9 cellular contexts compared by ENCODE assay signal in the genomic region with DNA sequence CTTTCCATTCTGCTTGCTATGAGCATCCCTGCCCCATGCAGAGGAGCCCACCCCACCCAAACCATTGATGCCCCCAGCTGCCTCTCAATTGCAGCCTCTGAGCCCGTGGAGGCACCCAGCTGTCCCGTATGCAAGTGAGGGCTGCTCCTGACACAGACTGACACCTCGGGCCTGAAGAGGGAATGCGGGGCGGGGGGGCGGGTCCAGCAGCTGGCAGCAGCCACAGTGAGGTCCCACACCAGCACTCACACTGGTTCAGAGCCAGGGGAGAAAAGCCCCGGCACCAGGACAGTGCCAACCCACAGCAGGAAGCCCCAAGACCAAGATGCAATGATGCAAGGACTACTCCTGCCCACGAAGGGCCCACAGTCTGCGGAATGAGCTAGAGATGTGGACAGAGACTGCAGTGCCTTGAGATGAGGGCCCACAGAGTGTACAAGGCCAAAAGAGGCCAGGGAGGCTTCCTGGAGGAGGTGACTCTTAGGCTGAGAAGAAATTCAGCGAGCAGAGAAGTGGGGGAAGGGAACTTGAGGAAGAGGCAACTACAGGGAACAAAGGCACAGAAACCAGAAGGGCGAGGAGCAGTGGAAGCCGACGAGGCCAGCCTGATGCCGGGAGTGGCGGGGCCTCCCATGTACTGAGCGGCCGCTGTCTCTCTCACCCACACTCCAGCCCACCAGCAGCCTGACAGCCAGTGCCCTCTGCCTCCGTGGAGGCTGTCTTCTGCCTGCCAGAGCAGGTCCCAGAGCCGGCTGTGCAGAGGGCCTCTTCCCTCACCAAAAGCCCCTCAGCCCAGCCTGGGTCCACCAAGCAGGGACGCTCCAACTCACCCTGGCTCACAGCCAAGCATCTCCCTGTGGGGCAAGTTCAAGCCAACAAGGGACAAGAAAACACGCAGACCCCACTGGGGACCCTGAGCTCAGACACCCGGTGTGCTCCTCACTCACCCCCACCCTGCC. TPM values are rescaled to one million over a fixed set of nuclear protein-coding genes. Genes with fewer than 3 reads are reported as not detected.
DNase-seq lines count a peak whose midpoint lies in the region; ATAC-seq, FAIRE-seq and TF ChIP-seq lines count a peak whose summit lies in the region.
"Had no signal": no experiment of that assay in that cellular context is flagged by ENCODE, and none has a peak within 500 bp of the region (broad histone marks: within the 10 kb centered on the region; RNA-seq: fewer than 3 reads in every experiment).

No MANE protein-coding gene starts in this region.

- H2AK5ac ChIP-seq in IMR-90 (ENCODE audit: low read depth, low read length): peak overlapping the region; percentile 30; the same call in 1 of the 2 replicates

- H3K56ac ChIP-seq in IMR-90 (ENCODE audit: extremely low read depth, insufficient read depth, low read length): no peak overlapping the region

- ATAC-seq in IMR-90 (ENCODE audit: low read depth) (no peak), GM12878 (peak; percentile 52)

- peaks cover 33% of the 10 kb centered on the region for H3K9me1 ChIP-seq in IMR-90 (ENCODE audit: insufficient read depth, low read length)

- H2AFZ ChIP-seq in IMR-90 (replicated peaks; ENCODE audit: low read length, poor library complexity) (no peak overlapping the region), GM12878 (ENCODE audit: control insufficient read depth, low read depth, low read length) (no peak overlapping the region)

- SMC1A ChIA-PET in GM12878 (lab: Charles Lee; ENCODE audit: uncharacterized antibody, unreplicated experiment): interaction anchor here (1.0 to 4.2 kb wide), 6 partner anchors 8 to 61 kb away, joined by 3 to 24 read pairs (median 6); a partner anchor contains a TSS

- no peak overlapping the region for H3K18ac ChIP-seq in IMR-90 (ENCODE audit: low read depth, low read length)

- BruUV-seq in Caco-2 (replicated peaks; lab: Mats Ljungman, UMichigan) (no TSS peak), IMR-90 (replicated peaks; lab: Mats Ljungman, UMichigan) (no TSS peak), GM12878 (replicated peaks; lab: Mats Ljungman, UMichigan) (no TSS peak)

- no peak overlapping the region for H2AK9ac ChIP-seq in IMR-90 (replicated peaks; ENCODE audit: low read depth, low read length, poor library complexity)

- H3K4me3 ChIP-seq in Caco-2 (ENCODE audit: low read depth, low read length) (no peak overlapping the region), IMR-90 (ENCODE audit: insufficient read depth, low read depth, low read length) (no peak overlapping the region), GM12878 (0 out of 2 replicates have a peak overlapping the region, but pooled peaks have one; percentile 50)

- H3K36me3 ChIP-seq in Caco-2 (ENCODE audit: control insufficient read depth, insufficient read depth, low read length) (no peaks in the 10 kb centered on the region; the same call in 1 of the 2 replicates), IMR-90 (ENCODE audit: control insufficient read depth, insufficient read depth, low read length) (no peaks in the 10 kb centered on the region), GM12878 (ENCODE audit: control insufficient read depth in 2 of 2, insufficient read depth in 2 of 2, low read length in 1 of 2) (peaks cover 0 to 3% of the 10 kb centered on the region in 2 experiments; a peak in 2 of 4 replicates)

- H3K4me1 ChIP-seq in Caco-2: peaks cover 37% of the 10 kb centered on the region
- peaks cover 54% of the 10 kb centered on the region for H3K4me1 ChIP-seq in IMR-90 (ENCODE audit: control insufficient read depth, insufficient read depth, low read length)
- H3K4me1 ChIP-seq in GM12878 (ENCODE audit: control insufficient read depth, insufficient read depth, low read length): peaks cover 56% of the 10 kb centered on the region

- in situ Hi-C loops in IMR-90 (cut with MboI; ENCODE audit: low sequenced_read_pairs) (no loop called here), GM12878 (cut with MboI) (no loop called here), ACHN (cut with HindIII; ENCODE audit: low pct_ligation_motif_present, low pct_unique_long_range_greater_than_20kb, low sequenced_read_pairs) (no loop called here)

- no peak for TF ChIP-seq EP300 in GM12878 (IDR thresholded peaks at IDR 0.05; ENCODE audit: borderline replicate concordance in 1 of 2, control insufficient read depth in 1 of 2, low read depth in 2 of 2, low read length in 2 of 2)

- TF ChIP-seq POLR2A in IMR-90 (IDR thresholded peaks at IDR 0.05; ENCODE audit: low read depth, low read length) (no peak), GM12878 (IDR thresholded peaks at IDR 0.05; ENCODE audit: low read depth, low read length) (no peak)

- intact Hi-C loops in Caco-2 (cut with micrococcal nuclease; ENCODE audit: unreplicated experiment): no loop called here
- intact Hi-C loops in IMR-90 (cut with micrococcal nuclease): no loop called here
- intact Hi-C loops in GM12878 (cut with micrococcal nuclease; ENCODE audit: unreplicated experiment): no loop called here

- H3K23ac ChIP-seq in IMR-90 (ENCODE audit: low read depth, low read length): peak overlapping the region; percentile 37; the same call in 1 of the 2 replicates

- H3K27ac ChIP-seq in IMR-90 (ENCODE audit: insufficient read depth, low read length) (no peak overlapping the region), GM12878 (ENCODE audit: control insufficient read depth, insufficient read depth) (peak overlapping the region; percentile 63)

- peaks cover 4% of the 10 kb centered on the region for H3K36me3 Mint-ChIP-seq in Caco-2 (ENCODE audit: insufficient read depth, unreplicated experiment)

- no peak for TF ChIP-seq RAD21 in IMR-90 (IDR thresholded peaks at IDR 0.05; ENCODE audit: low read length)
- no peak for TF ChIP-seq RAD21 in GM12878 (IDR thresholded peaks at IDR 0.05; ENCODE audit: insufficient read depth, low read depth, low read length)

- no peak overlapping the region for H2BK20ac ChIP-seq in IMR-90 (ENCODE audit: low read depth, low read length)

- CTCF ChIA-PET in Caco-2 (lab: Charles Lee): interaction anchor here (0.5 kb wide), 1 partner anchor 387 kb away, joined by 6 read pairs; no protein-coding TSS in a partner anchor
- CTCF ChIA-PET in IMR-90 (lab: Yijun Ruan, JAX): interaction anchor here (0.9 kb wide), 1 partner anchor 28 kb away, joined by 4 read pairs; no protein-coding TSS in a partner anchor
- CTCF ChIA-PET in GM12878 (lab: Yijun Ruan, JAX): interaction anchor here (0.7 to 3.4 kb wide), 6 partner anchors 8 to 63 kb away, joined by 3 to 13 read pairs (median 4); no protein-coding TSS in a partner anchor
- CTCF ChIA-PET in HEK293T (lab: Yijun Ruan, JAX): interaction anchor here (0.5 to 0.7 kb wide), 3 partner anchors 73 to 116 kb away, joined by 3 to 4 read pairs (median 3); no protein-coding TSS in a partner anchor

- no peak for TF ChIP-seq CTCF in Caco-2 (IDR thresholded peaks at IDR 0.05; ENCODE audit: insufficient read depth in 1 of 2, low read depth in 1 of 2, low read length in 1 of 2, severe bottlenecking in 1 of 2, unreplicated experiment in 1 of 2)
- no peak for TF ChIP-seq CTCF in IMR-90 (conservative IDR thresholded peaks at IDR 0.05; ENCODE audit: low read depth, low read length)
- no peak for TF ChIP-seq CTCF in GM12878 (IDR thresholded peaks at IDR 0.05 in 2 of 3, conservative IDR thresholded peaks at IDR 0.05 in 1 of 3; ENCODE audit: control insufficient read depth in 2 of 3, extremely low read depth in 1 of 3, insufficient read depth in 1 of 3, low read depth in 3 of 3, low read length in 3 of 3)

- peak overlapping the region; percentile 17 for H4K91ac ChIP-seq in IMR-90 (ENCODE audit: insufficient read depth, low read depth, low read length)

- H2BK120ac ChIP-seq in IMR-90 (ENCODE audit: low read depth, low read length): no peak overlapping the region

- H3K27me3 ChIP-seq in Caco-2 (replicated peaks; ENCODE audit: control insufficient read depth, insufficient read depth, low read length): no peaks in the 10 kb centered on the region
- no peaks in the 10 kb centered on the region for H3K27me3 ChIP-seq in IMR-90 (ENCODE audit: control insufficient read depth, insufficient read depth, low read length)
- no peaks in the 10 kb centered on the region for H3K27me3 ChIP-seq in GM12878 (replicated peaks in 1 of 2; ENCODE audit: control insufficient read depth in 2 of 2, insufficient read depth in 2 of 2, low read length in 1 of 2)

- H3K4ac ChIP-seq in IMR-90 (ENCODE audit: low read depth, low read length): 0 out of 2 replicates have a peak overlapping the region, but pooled peaks have one; percentile 15

- H3K27ac Mint-ChIP-seq in Caco-2 (ENCODE audit: unreplicated experiment): peak overlapping the region; percentile 63

- no peak overlapping the region; the same call in 1 of the 2 replicates for H4K5ac ChIP-seq in IMR-90 (ENCODE audit: low read depth, low read length)

- no peak overlapping the region for H3K9ac ChIP-seq in IMR-90 (ENCODE audit: low read depth, low read length)
- peak overlapping the region; percentile 12; the same call in 1 of the 2 replicates for H3K9ac ChIP-seq in GM12878 (ENCODE audit: control insufficient read depth, insufficient read depth, low read length)

- peak overlapping the region in 1 of 2 experiments; percentile 5; a peak in 1 of 4 replicates for H4K8ac ChIP-seq in IMR-90 (ENCODE audit: low read depth in 2 of 2, low read length in 2 of 2)

- H2BK5ac ChIP-seq in IMR-90 (ENCODE audit: low read depth, low read length, poor library complexity, severe bottlenecking): no peak overlapping the region

- H2BK15ac ChIP-seq in IMR-90 (ENCODE audit: low read depth, low read length): no peak overlapping the region

- peak; percentile 44 for FAIRE-seq in GM12878 (lab: Jason Lieb, UNC)
- FAIRE-seq: endometrium had no signal

- DNase-seq in Caco-2 (no peak), IMR-90 (no peak), GM12878 (ENCODE audit: low read depth, low spot score) (no peak), myocyte (ENCODE audit: low read depth) (peak; percentile 85), ACHN (no peak), HEK293T (ENCODE audit: extremely low spot score) (no peak), AG20443 (ENCODE audit: low spot score) (no peak)
- no peak for DNase-seq in stimulated activated CD8-positive, alpha-beta memory T cell treated with anti-CD3 and anti-CD28 coated beads, Interleukin-4, amount 100 ng/mL, for 48 hours

- H3K4me2 ChIP-seq in IMR-90 (ENCODE audit: low read depth, low read length) (no peak overlapping the region; the same call in 1 of the 2 replicates), GM12878 (ENCODE audit: control insufficient read depth, insufficient read depth) (peak overlapping the region; percentile 74)

- dilution Hi-C loops in IMR-90 (cut with HindIII; ENCODE audit: low sequenced_read_pairs, unreplicated experiment): no loop called here

- RAD21 ChIA-PET in GM12878 (lab: Charles Lee; ENCODE audit: unreplicated experiment): interaction anchor here (0.6 to 2.8 kb wide), 5 partner anchors 10 to 101 kb away, joined by 3 to 10 read pairs (median 4); a partner anchor contains a TSS

- peak overlapping the region; percentile 17 for H3K14ac ChIP-seq in IMR-90 (replicated peaks; ENCODE audit: low read depth, low read length)

- no peak overlapping the region for H3K4me3 Mint-ChIP-seq in Caco-2 (ENCODE audit: unreplicated experiment)

- no peaks in the 10 kb centered on the region for H3K9me3 ChIP-seq in Caco-2
- H3K9me3 ChIP-seq in IMR-90 (ENCODE audit: control insufficient read depth, insufficient read depth, low read length): no peaks in the 10 kb centered on the region
- H3K9me3 ChIP-seq in GM12878 (replicated peaks; ENCODE audit: control insufficient read depth, insufficient read depth, low read length): no peaks in the 10 kb centered on the region

- peaks cover 55% of the 10 kb centered on the region for H3K79me2 ChIP-seq in GM12878 (ENCODE audit: control insufficient read depth, insufficient read depth, low read length)

- peaks cover 28% of the 10 kb centered on the region for H3K4me1 Mint-ChIP-seq in Caco-2 (ENCODE audit: low read depth, unreplicated experiment)

- POLR2A ChIA-PET in Caco-2 (lab: Charles Lee): no interaction called here
- POLR2A ChIA-PET in IMR-90 (lab: Charles Lee; ENCODE audit: unreplicated experiment): no interaction called here
- POLR2A ChIA-PET in GM12878 (lab: Charles Lee): interaction anchor here (0.8 to 2.9 kb wide), 5 partner anchors 9 to 101 kb away, joined by 3 to 22 read pairs (median 4); a partner anchor contains a TSS
- POLR2A ChIA-PET in HEK293T (lab: Yijun Ruan, JAX): interaction anchor here (0.7 to 1.5 kb wide), 2 partner anchors 9 to 41 kb away, joined by 3 to 5 read pairs; a partner anchor contains a TSS

- H4K20me1 ChIP-seq in IMR-90 (ENCODE audit: insufficient read depth, low read length) (peaks cover 61% of the 10 kb centered on the region), GM12878 (ENCODE audit: control insufficient read depth, insufficient read depth) (peaks cover 15% of the 10 kb centered on the region)

- WGBS in IMR-90 (ENCODE audit: extremely low coverage in 2 of 2, insufficient read length in 1 of 2), 2 experiments: 38% methylated on average over 4 of the region's 22 CpGs; no CpG with 5 or more reads in 1 of the 2 experiments
- WGBS in GM12878 (ENCODE audit: insufficient coverage, insufficient replicate concordance, low lambda C conversion rate, missing lambda C conversion rate): 19% methylated on average over 21 of the region's 22 CpGs

- H3K27me3 Mint-ChIP-seq in Caco-2 (ENCODE audit: insufficient read depth, unreplicated experiment): no peaks in the 10 kb centered on the region

- H3K79me1 ChIP-seq in IMR-90 (ENCODE audit: low read depth in 1 of 2, low read length in 2 of 2): peaks cover 37 to 91% of the 10 kb centered on the region in 2 experiments

- no peaks in the 10 kb centered on the region for H3K9me3 Mint-ChIP-seq in Caco-2 (ENCODE audit: unreplicated experiment)

RNA-seq across cellular contexts. Expression of a gene that starts 9.2 kb away (rescaled TPM):
- total RNA-seq in Caco-2 (2022): 44.1 and 47.1 TPM in 2 replicates
- 1.1 TPM in 2 replicates for total RNA-seq in IMR-90 (2012; rRNA removed)
- polyA plus RNA-seq in IMR-90 (2012; rRNA removed): 17.5 and 23.2 TPM in 2 replicates
- polyA plus RNA-seq in IMR-90 (2012; cell fraction: cytosol; rRNA removed): 10.6 and 14.3 TPM in 2 replicates
- polyA plus RNA-seq in IMR-90 (2012; cell fraction: nucleus; rRNA removed; ENCODE audit: low replicate concordance): 21.3 and 38.9 TPM in 2 replicates
- total RNA-seq in GM12878 (2013; cell fraction: nucleolus; rRNA removed): 23.5 and 27.2 TPM in 2 replicates
- 7.4 TPM in 2 replicates for total RNA-seq in GM12878 (2014; rRNA removed)
- total RNA-seq in GM12878 (2014; rRNA removed; fragmentation: Illumina TruSeq; extraction: Trizol): 8.5 and 9.5 TPM in 2 replicates
- total RNA-seq in GM12878 (2021): 69.7 and 75.9 TPM in 2 replicates
- polyA plus RNA-seq in GM12878 (2011; ENCODE audit: low read depth): 116 TPM
- 3.3 and 6.6 TPM in 2 replicates for polyA plus RNA-seq in GM12878 (2011; rRNA removed)
- polyA plus RNA-seq in GM12878 (2011; cell fraction: cytosol; rRNA removed): 10.5 and 12.0 TPM in 2 replicates
- polyA plus RNA-seq in GM12878 (2011; cell fraction: nucleus; rRNA removed): 13.2 and 14.7 TPM in 2 replicates
- polyA plus RNA-seq in GM12878 (2012): 61.5 and 83.9 TPM in 2 replicates
- polyA plus RNA-seq in GM12878 (2014; fragmentation: Illumina TruSeq; extraction: Trizol): 7.2 and 16.9 TPM in 2 replicates
- polyA plus RNA-seq in GM12878 (2014; fragmentation: Nextera tagmentation; extraction: Ambion mirVana): 1 to 10 TPM; 1.2 to 2.7 TPM
- 20.7 and 21.5 TPM in 2 replicates for polyA plus RNA-seq in GM12878 (2014; rRNA removed)
- 10 to 100 TPM in 1 of 2 experiments, 1 to 10 TPM in 1; 8.5 to 12.9 TPM for polyA plus RNA-seq in GM12878 (2016; fragmentation: Nextera tagmentation; extraction: Ambion mirVana)
- polyA minus RNA-seq in GM12878 (2011; rRNA and poly(A)+ RNA removed): 2.9 and 6.1 TPM in 2 replicates
- 4.0 and 8.6 TPM in 2 replicates for polyA minus RNA-seq in GM12878 (2011; cell fraction: cytosol; rRNA and poly(A)+ RNA removed)
- polyA minus RNA-seq in GM12878 (2011; cell fraction: nucleus; rRNA and poly(A)+ RNA removed): 2.8 and 6.3 TPM in 2 replicates
- 4.8 and 6.7 TPM in 2 replicates for total RNA-seq in myocyte
- polyA plus RNA-seq in myocyte (2012): 32.8 TPM

RNA-seq across cellular contexts. Expression of a gene that starts 34.0 kb away (rescaled TPM):
- total RNA-seq in Caco-2 (2022) (38.7 and 39.4 TPM in 2 replicates), IMR-90 (2012; rRNA removed) (10.8 TPM in 2 replicates), GM12878 (2014; rRNA removed) (36.3 and 40.3 TPM in 2 replicates), GM12878 (2014; rRNA removed; fragmentation: Illumina TruSeq; extraction: Trizol) (30.6 and 31.7 TPM in 2 replicates), GM12878 (2021) (40.7 and 44.0 TPM in 2 replicates), myocyte (12.5 and 12.6 TPM in 2 replicates)
- polyA plus RNA-seq in IMR-90 (2012; rRNA removed) (60.6 and 60.9 TPM in 2 replicates), GM12878 (2011; rRNA removed) (25.8 and 49.2 TPM in 2 replicates), GM12878 (2014; fragmentation: Illumina TruSeq; extraction: Trizol) (24.3 and 45.4 TPM in 2 replicates), GM12878 (2014; fragmentation: Nextera tagmentation; extraction: Ambion mirVana) (10 to 100 TPM; 22.7 to 24.2 TPM), GM12878 (2014; rRNA removed) (54.3 and 56.5 TPM in 2 replicates), GM12878 (2016; fragmentation: Nextera tagmentation; extraction: Ambion mirVana) (10 to 100 TPM; 76.7 to 77.9 TPM)
- 40.8 and 52.3 TPM in 2 replicates for polyA plus RNA-seq in IMR-90 (2012; cell fraction: cytosol; rRNA removed)
- 40.3 and 50.7 TPM in 2 replicates for polyA plus RNA-seq in IMR-90 (2012; cell fraction: nucleus; rRNA removed; ENCODE audit: low replicate concordance)
- 35.0 and 35.4 TPM in 2 replicates for total RNA-seq in GM12878 (2013; cell fraction: nucleolus; rRNA removed)
- 17.4 TPM for polyA plus RNA-seq in GM12878 (2011; ENCODE audit: low read depth)
- polyA plus RNA-seq in GM12878 (2011; cell fraction: cytosol; rRNA removed): 73.3 and 82.9 TPM in 2 replicates
- 54.9 and 64.6 TPM in 2 replicates for polyA plus RNA-seq in GM12878 (2011; cell fraction: nucleus; rRNA removed)
- polyA plus RNA-seq in GM12878 (2012): 30.5 and 35.8 TPM in 2 replicates
- polyA minus RNA-seq in GM12878 (2011; rRNA and poly(A)+ RNA removed): 39.4 and 64.4 TPM in 2 replicates
- polyA minus RNA-seq in GM12878 (2011; cell fraction: cytosol; rRNA and poly(A)+ RNA removed): 27.0 and 30.2 TPM in 2 replicates
- 38.0 and 63.1 TPM in 2 replicates for polyA minus RNA-seq in GM12878 (2011; cell fraction: nucleus; rRNA and poly(A)+ RNA removed)
- polyA plus RNA-seq in myocyte (2012): 32.8 TPM

RNA-seq across cellular contexts. Expression of a gene that starts 41.1 kb away (rescaled TPM):
- total RNA-seq in Caco-2 (2022) (2.3 and 3.8 TPM in 2 replicates), IMR-90 (2012; rRNA removed) (0.28 and 0.36 TPM in 2 replicates), GM12878 (2014; rRNA removed) (0.40 TPM in 1 of 2 replicates, not detected in the other), GM12878 (2014; rRNA removed; fragmentation: Illumina TruSeq; extraction: Trizol) (0.14 and 0.22 TPM in 2 replicates), GM12878 (2021) (0.32 and 0.64 TPM in 2 replicates), myocyte (0.36 and 1.5 TPM in 2 replicates)
- polyA plus RNA-seq in IMR-90 (2012; rRNA removed) (2.7 and 3.6 TPM in 2 replicates), GM12878 (2011; rRNA removed) (0.12 and 0.50 TPM in 2 replicates), GM12878 (2014; fragmentation: Illumina TruSeq; extraction: Trizol) (0.04 TPM in 1 of 2 replicates, not detected in the other), GM12878 (2014; fragmentation: Nextera tagmentation; extraction: Ambion mirVana) (not detected), GM12878 (2014; rRNA removed) (0.55 and 0.67 TPM in 2 replicates), GM12878 (2016; fragmentation: Nextera tagmentation; extraction: Ambion mirVana) (under 1 TPM; 0.11 to 0.47 TPM)
- polyA plus RNA-seq in IMR-90 (2012; cell fraction: cytosol; rRNA removed): 2.5 and 3.4 TPM in 2 replicates
- polyA plus RNA-seq in IMR-90 (2012; cell fraction: nucleus; rRNA removed; ENCODE audit: low replicate concordance): 22.0 and 36.8 TPM in 2 replicates
- total RNA-seq in GM12878 (2013; cell fraction: nucleolus; rRNA removed): 1.9 and 2.0 TPM in 2 replicates
- polyA plus RNA-seq in GM12878 (2011; ENCODE audit: low read depth): 0.41 TPM
- 0.34 and 0.52 TPM in 2 replicates for polyA plus RNA-seq in GM12878 (2011; cell fraction: cytosol; rRNA removed)
- 2.2 and 3.0 TPM in 2 replicates for polyA plus RNA-seq in GM12878 (2011; cell fraction: nucleus; rRNA removed)
- 0.60 and 1.1 TPM in 2 replicates for polyA plus RNA-seq in GM12878 (2012)
- polyA minus RNA-seq in GM12878 (2011; rRNA and poly(A)+ RNA removed): 0.10 TPM in 1 of 2 replicates, not detected in the other
- not detected in 2 replicates for polyA minus RNA-seq in GM12878 (2011; cell fraction: cytosol; rRNA and poly(A)+ RNA removed)
- 0.57 and 0.85 TPM in 2 replicates for polyA minus RNA-seq in GM12878 (2011; cell fraction: nucleus; rRNA and poly(A)+ RNA removed)
- 0.87 TPM for polyA plus RNA-seq in myocyte (2012)

RNA-seq across cellular contexts. Expression of a gene that starts 54.8 kb away (rescaled TPM):
- 12.1 and 13.2 TPM in 2 replicates for total RNA-seq in Caco-2 (2022)
- total RNA-seq in IMR-90 (2012; rRNA removed): 11.9 and 12.5 TPM in 2 replicates
- polyA plus RNA-seq in IMR-90 (2012; rRNA removed): 32.9 and 42.2 TPM in 2 replicates
- 18.6 and 48.3 TPM in 2 replicates for polyA plus RNA-seq in IMR-90 (2012; cell fraction: cytosol; rRNA removed)
- polyA plus RNA-seq in IMR-90 (2012; cell fraction: nucleus; rRNA removed; ENCODE audit: low replicate concordance): 25.4 and 59.2 TPM in 2 replicates
- 98.4 and 112 TPM in 2 replicates for total RNA-seq in GM12878 (2013; cell fraction: nucleolus; rRNA removed)
- 48.3 and 57.4 TPM in 2 replicates for total RNA-seq in GM12878 (2014; rRNA removed)
- 20.7 and 23.7 TPM in 2 replicates for total RNA-seq in GM12878 (2014; rRNA removed; fragmentation: Illumina TruSeq; extraction: Trizol)
- total RNA-seq in GM12878 (2021): 56.1 and 64.1 TPM in 2 replicates
- 11.8 TPM for polyA plus RNA-seq in GM12878 (2011; ENCODE audit: low read depth)
- polyA plus RNA-seq in GM12878 (2011; rRNA removed): 6.9 and 16.4 TPM in 2 replicates
- polyA plus RNA-seq in GM12878 (2011; cell fraction: cytosol; rRNA removed): 38.1 and 52.2 TPM in 2 replicates
- 59.2 and 59.5 TPM in 2 replicates for polyA plus RNA-seq in GM12878 (2011; cell fraction: nucleus; rRNA removed)
- polyA plus RNA-seq in GM12878 (2012): 40.4 and 47.8 TPM in 2 replicates
- 3.0 and 13.5 TPM in 2 replicates for polyA plus RNA-seq in GM12878 (2014; fragmentation: Illumina TruSeq; extraction: Trizol)
- polyA plus RNA-seq in GM12878 (2014; fragmentation: Nextera tagmentation; extraction: Ambion mirVana): 1 to 10 TPM; 4.2 to 6.6 TPM
- 63.2 and 68.1 TPM in 2 replicates for polyA plus RNA-seq in GM12878 (2014; rRNA removed)
- polyA plus RNA-seq in GM12878 (2016; fragmentation: Nextera tagmentation; extraction: Ambion mirVana): 10 to 100 TPM; 46.7 to 49.9 TPM
- 23.9 and 54.0 TPM in 2 replicates for polyA minus RNA-seq in GM12878 (2011; rRNA and poly(A)+ RNA removed)
- 25.1 and 31.3 TPM in 2 replicates for polyA minus RNA-seq in GM12878 (2011; cell fraction: cytosol; rRNA and poly(A)+ RNA removed)
- 27.2 and 51.5 TPM in 2 replicates for polyA minus RNA-seq in GM12878 (2011; cell fraction: nucleus; rRNA and poly(A)+ RNA removed)
- total RNA-seq in myocyte: 114 and 195 TPM in 2 replicates
- polyA plus RNA-seq in myocyte (2012): 32.8 TPM

Comparison
In these comparisons a context has a peak if more than half of its experiments do, and no peak if none do; other contexts are left out.
1. POLR2A ChIA-PET loops: an anchor here in GM12878 (0.8 to 2.9 kb wide) and HEK293T (0.7 to 1.5 kb wide); none called in Caco-2 and IMR-90.